In the genomic region with DNA sequence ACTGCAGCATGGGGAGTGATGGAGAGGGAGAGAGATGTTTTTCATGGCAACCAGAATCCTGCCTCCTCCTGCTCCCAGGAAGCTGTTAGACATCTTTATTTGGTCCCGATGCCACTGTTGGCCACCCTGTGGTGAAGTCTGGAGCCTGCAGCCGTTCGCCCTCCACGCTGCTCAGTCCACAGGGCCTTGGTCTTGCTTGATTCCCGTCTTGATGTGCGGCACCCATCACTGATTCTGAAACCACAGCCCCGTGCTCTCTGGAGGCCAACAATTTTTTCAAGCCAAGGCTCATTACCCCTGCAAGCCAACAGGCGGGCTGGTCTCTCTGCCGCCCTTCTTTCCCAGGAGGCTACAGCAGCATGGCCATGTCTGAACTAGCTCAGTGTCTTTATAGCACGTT, we compare ENCODE assay signal across 11 cellular contexts. TPM values are rescaled to one million over a fixed set of nuclear protein-coding genes. Genes with fewer than 3 reads are reported as not detected.
DNase-seq lines count a peak whose midpoint lies in the region; ATAC-seq, FAIRE-seq and TF ChIP-seq lines count a peak whose summit lies in the region.
"Had no signal": no experiment of that assay in that cellular context is flagged by ENCODE, and none has a peak within 500 bp of the region (broad histone marks: within the 10 kb centered on the region; RNA-seq: fewer than 3 reads in every experiment).

No MANE protein-coding gene starts in this region.

- intact Hi-C loops in GM12878 (cut with micrococcal nuclease; ENCODE audit: unreplicated experiment) = no loop called here
- intact Hi-C loops in naive thymus-derived CD4-positive, alpha-beta T cell (cut with micrococcal nuclease) = no loop called here

- peaks cover 0 to 5% of the 10 kb centered on the region in 2 experiments; a peak in 3 of 4 replicates for H3K36me3 ChIP-seq in GM12878 (ENCODE audit: control insufficient read depth in 2 of 2, insufficient read depth in 2 of 2, low read length in 1 of 2)
- H3K36me3 ChIP-seq in naive thymus-derived CD4-positive, alpha-beta T cell (ENCODE audit: control insufficient read depth in 2 of 3, insufficient read depth in 3 of 3, low read length in 3 of 3) = peaks cover 9 to 49% (median 18%) of the 10 kb centered on the region in 3 experiments

- RAD21 ChIA-PET in GM12878 (lab: Charles Lee; ENCODE audit: unreplicated experiment) = interaction anchor here (1.0 to 1.4 kb wide), 4 partner anchors 28 to 128 kb away, joined by 3 to 5 read pairs (median 3); no protein-coding TSS in a partner anchor

- TF ChIP-seq CTCF in GM12865 (IDR thresholded peaks at IDR 0.05; ENCODE audit: insufficient read depth, low read depth, low read length, missing control alignments) = peak; percentile 40
- peak; percentile 17 to 55 (median 30); a peak in 3 of 6 replicates for TF ChIP-seq CTCF in GM12878 (IDR thresholded peaks at IDR 0.05 in 2 of 3, conservative IDR thresholded peaks at IDR 0.05 in 1 of 3; ENCODE audit: control insufficient read depth in 2 of 3, extremely low read depth in 1 of 3, insufficient read depth in 1 of 3, low read depth in 3 of 3, low read length in 3 of 3)
- TF ChIP-seq CTCF in D721Med (IDR thresholded peaks at IDR 0.05; ENCODE audit: insufficient read depth, missing control alignments) = no peak

- POLR2A ChIA-PET in GM12878 (lab: Charles Lee) = no interaction called here
- POLR2A ChIA-PET in naive thymus-derived CD4-positive, alpha-beta T cell (lab: Charles Lee) = no interaction called here

- CTCF ChIA-PET in GM12878 (lab: Yijun Ruan, JAX) = interaction anchor here (0.7 to 2.7 kb wide), 11 partner anchors 10 to 224 kb away, joined by 3 to 11 read pairs (median 4); no protein-coding TSS in a partner anchor
- CTCF ChIA-PET in naive thymus-derived CD4-positive, alpha-beta T cell (lab: Charles Lee) = interaction anchor here (0.6 to 1.2 kb wide), 3 partner anchors 27 to 186 kb away, joined by 3 read pairs; no protein-coding TSS in a partner anchor

- peak overlapping the region; percentile 31; the same call in 1 of the 2 replicates for H3K27ac ChIP-seq in GM12878 (ENCODE audit: control insufficient read depth, insufficient read depth)
- no peak overlapping the region for H3K27ac ChIP-seq in naive thymus-derived CD4-positive, alpha-beta T cell (ENCODE audit: low read depth, low read length)

- H3K4me1 Mint-ChIP-seq in naive thymus-derived CD4-positive, alpha-beta T cell = peaks cover 0 to 2% (median under 1%) of the 10 kb centered on the region in 7 donors

- peak; percentile 48 for DNase-seq in GM12865 (ENCODE audit: low read depth)
- DNase-seq in GM12878 (ENCODE audit: low read depth, low spot score) = peak; percentile 40
- DNase-seq in naive thymus-derived CD4-positive, alpha-beta T cell = no peak
- DNase-seq in G401 (ENCODE audit: low spot score) = no peak
- no peak for DNase-seq in D721Med (ENCODE audit: insufficient read length, low spot score)
- DNase-seq: stimulated activated CD4-positive, alpha-beta T cell treated with anti-CD3 and anti-CD28 coated beads, Interleukin-4, amount 100 ng/mL, for 24 hours had no signal

- H2AFZ ChIP-seq in GM12878 (ENCODE audit: control insufficient read depth, low read depth, low read length) = no peak overlapping the region

- TF ChIP-seq RAD21 in GM12878 (IDR thresholded peaks at IDR 0.05; ENCODE audit: insufficient read depth, low read depth, low read length) = no peak

- H3K9me3 Mint-ChIP-seq in naive thymus-derived CD4-positive, alpha-beta T cell = no peaks in the 10 kb centered on the region

- peaks cover 9% of the 10 kb centered on the region; the same call in 1 of the 2 replicates for H3K4me1 ChIP-seq in GM12878 (ENCODE audit: control insufficient read depth, insufficient read depth, low read length)
- no peaks in the 10 kb centered on the region for H3K4me1 ChIP-seq in naive thymus-derived CD4-positive, alpha-beta T cell (ENCODE audit: control insufficient read depth in 2 of 2, insufficient read depth in 2 of 2, low read length in 2 of 2)

- SMC1A ChIA-PET in GM12878 (lab: Charles Lee; ENCODE audit: uncharacterized antibody, unreplicated experiment) = interaction anchor here (0.8 to 2.3 kb wide), 5 partner anchors 28 to 188 kb away, joined by 3 to 8 read pairs (median 5); no protein-coding TSS in a partner anchor

- no peaks in the 10 kb centered on the region for H3K27me3 Mint-ChIP-seq in naive thymus-derived CD4-positive, alpha-beta T cell

- H3K27ac Mint-ChIP-seq in naive thymus-derived CD4-positive, alpha-beta T cell = peak overlapping the region in 1 of 9 donors; percentile 54

- H3K4me3 Mint-ChIP-seq in naive thymus-derived CD4-positive, alpha-beta T cell = no peak overlapping the region

- H3K27me3 ChIP-seq in GM12878 (replicated peaks in 1 of 2; ENCODE audit: control insufficient read depth in 2 of 2, insufficient read depth in 2 of 2, low read length in 1 of 2) = no peaks in the 10 kb centered on the region
- H3K27me3 ChIP-seq in naive thymus-derived CD4-positive, alpha-beta T cell (ENCODE audit: control insufficient read depth in 2 of 2, insufficient read depth in 2 of 2, low read length in 2 of 2) = no peaks in the 10 kb centered on the region

- no peak for TF ChIP-seq EP300 in GM12878 (IDR thresholded peaks at IDR 0.05; ENCODE audit: borderline replicate concordance in 1 of 2, control insufficient read depth in 1 of 2, low read depth in 2 of 2, low read length in 2 of 2)

- H3K9ac ChIP-seq in GM12878 (ENCODE audit: control insufficient read depth, insufficient read depth, low read length) = no peak overlapping the region

- TF ChIP-seq POLR2A in GM12878 (IDR thresholded peaks at IDR 0.05; ENCODE audit: low read depth, low read length) = no peak

- peaks cover 8 to 32% (median 19%) of the 10 kb centered on the region in 5 donors for H3K36me3 Mint-ChIP-seq in naive thymus-derived CD4-positive, alpha-beta T cell

- H3K4me2 ChIP-seq in GM12878 (ENCODE audit: control insufficient read depth, insufficient read depth) = no peak overlapping the region

- no TSS peak for BruUV-seq in GM12878 (replicated peaks; lab: Mats Ljungman, UMichigan)

- FAIRE-seq in GM12878 (lab: Jason Lieb, UNC) = peak; percentile 18
- no peak for FAIRE-seq in D721Med (lab: Jason Lieb, UNC)

- H4K20me1 ChIP-seq in GM12878 (ENCODE audit: control insufficient read depth, insufficient read depth) = no peaks in the 10 kb centered on the region

- ATAC-seq in HG02885 (IDR thresholded peaks at IDR 0.05; ENCODE audit: poor library complexity, unreplicated experiment) (peak; percentile 55), GM12878 (peak; percentile 91), HG02970 (IDR thresholded peaks at IDR 0.05; ENCODE audit: low FRiP score, unreplicated experiment) (no peak), HG02973 (IDR thresholded peaks at IDR 0.05; ENCODE audit: unreplicated experiment) (no peak)
- peak; percentile 32 for ATAC-seq in naive thymus-derived CD4-positive, alpha-beta T cell

- no peaks in the 10 kb centered on the region for H3K9me3 ChIP-seq in GM12878 (replicated peaks; ENCODE audit: control insufficient read depth, insufficient read depth, low read length)
- no peaks in the 10 kb centered on the region for H3K9me3 ChIP-seq in naive thymus-derived CD4-positive, alpha-beta T cell (ENCODE audit: control insufficient read depth in 2 of 3, low read length in 3 of 3)

- WGBS in GM12878 (ENCODE audit: insufficient coverage, insufficient replicate concordance, low lambda C conversion rate, missing lambda C conversion rate) = 43% methylated on average over 10 of the region's 10 CpGs

- in situ Hi-C loops in GM12878 (cut with MboI) = no loop called here
- in situ Hi-C loops in G401 (cut with HindIII; ENCODE audit: low sequenced_read_pairs) = no loop called here

- no peaks in the 10 kb centered on the region for H3K79me2 ChIP-seq in GM12878 (ENCODE audit: control insufficient read depth, insufficient read depth, low read length)

- H3K4me3 ChIP-seq in GM12865 (ENCODE audit: low read depth, low read length) = no peak overlapping the region
- H3K4me3 ChIP-seq in GM12878 = no peak overlapping the region
- H3K4me3 ChIP-seq in naive thymus-derived CD4-positive, alpha-beta T cell (ENCODE audit: low read length) = no peak overlapping the region
- H3K4me3 ChIP-seq: lung had no signal

TF ChIP-seq in GM12878, 131 proteins besides CTCF, POLR2A, EP300 and RAD21 (continues in another document):
- TF ChIP-seq ZSCAN29 (IDR thresholded peaks at IDR 0.05) (no peak), TARDBP (IDR thresholded peaks at IDR 0.05; ENCODE audit: borderline replicate concordance) (no peak)

RNA-seq across cellular contexts. Expression of a gene that starts 24.5 kb away (rescaled TPM):
- total RNA-seq in GM12878 (2013; cell fraction: nucleolus; rRNA removed) = 0.58 and 1.3 TPM in 2 replicates
- total RNA-seq in GM12878 (2014; rRNA removed) (0.45 TPM in 1 of 2 replicates, not detected in the other), GM12878 (2014; rRNA removed; fragmentation: Illumina TruSeq; extraction: Trizol) (not detected in 2 replicates), GM12878 (2021) (0.21 TPM in 1 of 2 replicates, not detected in the other)
- polyA plus RNA-seq in GM12878 (2011; ENCODE audit: low read depth) = not detected
- polyA plus RNA-seq in GM12878 (2011; rRNA removed) (not detected in 2 replicates), GM12878 (2014; fragmentation: Illumina TruSeq; extraction: Trizol) (not detected in 2 replicates), GM12878 (2014; fragmentation: Nextera tagmentation; extraction: Ambion mirVana) (not detected), GM12878 (2014; rRNA removed) (0.03 TPM in 1 of 2 replicates, not detected in the other), GM12878 (2016; fragmentation: Nextera tagmentation; extraction: Ambion mirVana) (under 1 TPM in 1 of 2 experiments, not detected in 1; 0.09 TPM)
- polyA plus RNA-seq in GM12878 (2011; cell fraction: cytosol; rRNA removed) = not detected in 2 replicates
- not detected in 2 replicates for polyA plus RNA-seq in GM12878 (2011; cell fraction: nucleus; rRNA removed)
- polyA plus RNA-seq in GM12878 (2012) = 0.51 TPM in 1 of 2 replicates, not detected in the other
- not detected in 2 replicates for polyA minus RNA-seq in GM12878 (2011; rRNA and poly(A)+ RNA removed)
- polyA minus RNA-seq in GM12878 (2011; cell fraction: cytosol; rRNA and poly(A)+ RNA removed) = not detected in 2 replicates
- not detected in 2 replicates for polyA minus RNA-seq in GM12878 (2011; cell fraction: nucleus; rRNA and poly(A)+ RNA removed)
- 1 to 10 TPM in 1 of 5 experiments, not detected in 4; 1.3 TPM for total RNA-seq in naive thymus-derived CD4-positive, alpha-beta T cell
- polyA plus RNA-seq in naive thymus-derived CD4-positive, alpha-beta T cell = under 1 TPM in 1 of 2 donors, not detected in 1; 0.13 TPM
- not detected in 2 replicates for total RNA-seq in G401 (2014; rRNA removed; shearing (Covaris generic))
- total RNA-seq: cardiac septum had no signal

Comparison
In these comparisons a context has a peak if more than half of its experiments do, and no peak if none do; other contexts are left out.
1. DNase-seq: peak in GM12865 (single experiment) and GM12878 (single experiment); none in naive thymus-derived CD4-positive, alpha-beta T cell (0 of 9), G401 (single experiment) and D721Med (single experiment).
2. ATAC-seq: peak in HG02885 (single experiment), GM12878 (single experiment) and naive thymus-derived CD4-positive, alpha-beta T cell (single experiment); none in HG02970 (single experiment) and HG02973 (single experiment).